11 cellular contexts compared by ENCODE assay signal in the genomic region with DNA sequence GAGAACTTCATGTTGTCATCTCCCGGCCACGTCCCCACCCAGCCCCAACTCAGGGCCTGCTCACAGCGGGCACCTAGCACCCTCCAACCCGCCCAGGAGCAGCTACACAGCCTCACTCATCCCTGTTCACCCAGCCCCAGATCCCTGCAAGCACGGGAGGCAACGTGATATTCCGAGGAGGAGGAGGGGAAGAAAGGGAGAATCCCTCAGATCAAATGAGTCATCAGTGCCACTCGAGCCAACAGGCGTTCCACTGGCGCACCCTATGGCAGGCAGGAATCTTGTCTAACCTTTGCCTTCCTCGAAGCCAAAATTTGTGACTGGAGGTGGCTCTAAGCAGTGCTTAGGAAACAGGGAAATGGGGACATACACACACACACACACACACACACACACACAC. TPM values are rescaled to one million over a fixed set of nuclear protein-coding genes. Genes with fewer than 3 reads are reported as not detected.
DNase-seq lines count a peak whose midpoint lies in the region; ATAC-seq, FAIRE-seq and TF ChIP-seq lines count a peak whose summit lies in the region.
"Had no signal": no experiment of that assay in that cellular context is flagged by ENCODE, and none has a peak within 500 bp of the region (broad histone marks: within the 10 kb centered on the region; RNA-seq: fewer than 3 reads in every experiment).

No MANE protein-coding gene starts in this region.

- H3K9me3 ChIP-seq in fibroblast of lung (ENCODE audit: control insufficient read depth, insufficient read depth, low read depth, low read length) (no peaks in the 10 kb centered on the region), skeletal muscle satellite cell (replicated peaks; ENCODE audit: low read length) (no peaks in the 10 kb centered on the region)

- ATAC-seq in GM18519 (IDR thresholded peaks at IDR 0.05; ENCODE audit: low FRiP score, unreplicated experiment) = no peak
- ATAC-seq in GM18520 (IDR thresholded peaks at IDR 0.05; ENCODE audit: unreplicated experiment) = no peak

- H3K4me1 ChIP-seq in fibroblast of lung (ENCODE audit: control insufficient read depth, extremely low read depth, insufficient read depth, low read length) (no peaks in the 10 kb centered on the region), skeletal muscle satellite cell (ENCODE audit: control insufficient read depth, insufficient read depth, low read length) (peaks cover 10% of the 10 kb centered on the region)

- no peak for TF ChIP-seq CTCF in fibroblast of lung (conservative IDR thresholded peaks at IDR 0.05 in 1 of 2, IDR thresholded peaks at IDR 0.05 in 1 of 2; ENCODE audit: low read depth in 1 of 2, low read length in 2 of 2)

- no peak overlapping the region for H2AFZ ChIP-seq in fibroblast of lung (ENCODE audit: low read length)

- H3K27me3 ChIP-seq in fibroblast of lung (ENCODE audit: control insufficient read depth, insufficient read depth, low read length) = no peaks in the 10 kb centered on the region
- H3K27me3 ChIP-seq in skeletal muscle satellite cell (ENCODE audit: control insufficient read depth, insufficient read depth, low read length) = peaks cover 5% of the 10 kb centered on the region

- H3K9ac ChIP-seq in fibroblast of lung (ENCODE audit: insufficient read depth, low read length) (no peak overlapping the region), skeletal muscle satellite cell (ENCODE audit: low read depth, low read length) (no peak overlapping the region)

- no peak overlapping the region for H3K27ac ChIP-seq in fibroblast of lung (ENCODE audit: insufficient read depth, low read length)

- no peak for FAIRE-seq in GM12891 (lab: Jason Lieb, UNC)

- H4K20me1 ChIP-seq in fibroblast of lung (ENCODE audit: control insufficient read depth, extremely low read depth, insufficient read depth, low read length) = no peaks in the 10 kb centered on the region

- no peaks in the 10 kb centered on the region for H3K79me2 ChIP-seq in fibroblast of lung (ENCODE audit: control insufficient read depth, insufficient read depth, low read length)

- no peak for TF ChIP-seq POLR2A in GM12891 (IDR thresholded peaks at IDR 0.05; ENCODE audit: low read depth, low read length)

- no peak overlapping the region for H3K4me3 ChIP-seq in fibroblast of lung (replicated peaks in 1 of 4; ENCODE audit: control extremely low read depth in 1 of 4, insufficient read depth in 1 of 4, low read depth in 3 of 4, low read length in 4 of 4)
- peak overlapping the region; percentile 49 for H3K4me3 ChIP-seq in skeletal muscle satellite cell (ENCODE audit: low read length)

- peak; percentile 81 for DNase-seq in H4 (ENCODE audit: low spot score)
- peak; percentile 40 for DNase-seq in NCI-H69 (lab: John Stamatoyannopoulos, UW)
- DNase-seq in fibroblast of lung (ENCODE audit: low read depth in 2 of 2) = peak; percentile 31 to 64
- DNase-seq in NOMO-1 treated with dmso at 0.1 percent for 144 hours (lab: John Stamatoyannopoulos, UW; ENCODE audit: unreplicated experiment) = no peak
- no peak for DNase-seq in GM12891 (ENCODE audit: insufficient read length, low spot score)
- DNase-seq: NCI-H187; stimulated activated naive CD4-positive, alpha-beta T cell treated with Interleukin-2 at 50 U/mL for 16 hours had no signal

- no peak overlapping the region for H3K4me2 ChIP-seq in fibroblast of lung (ENCODE audit: extremely low read depth, insufficient read depth, low read length)
- peak overlapping the region; percentile 34 for H3K4me2 ChIP-seq in skeletal muscle satellite cell (ENCODE audit: low read length)

- H3K36me3 ChIP-seq in fibroblast of lung (ENCODE audit: control insufficient read depth, insufficient read depth, low read length) (no peaks in the 10 kb centered on the region), skeletal muscle satellite cell (ENCODE audit: insufficient read depth, low read length) (no peaks in the 10 kb centered on the region)

TF ChIP-seq in GM12891, 5 proteins besides CTCF, POLR2A, EP300 and RAD21:
- TF ChIP-seq TAF1 (IDR thresholded peaks at IDR 0.05; ENCODE audit: low read depth, low read length) = no peak
- no peak for TF ChIP-seq POLR2AphosphoS5 (IDR thresholded peaks at IDR 0.05; ENCODE audit: low read depth, low read length)
- no peak for TF ChIP-seq PAX5 (IDR thresholded peaks at IDR 0.05; ENCODE audit: insufficient read depth, low read length, severe bottlenecking)
- TF ChIP-seq SPI1 (IDR thresholded peaks at IDR 0.05; ENCODE audit: low read depth, low read length) = no peak
- no peak for TF ChIP-seq POU2F2 (IDR thresholded peaks at IDR 0.05; ENCODE audit: low read depth, low read length)

RNA-seq across cellular contexts. Expression of gene NUBP1, which starts 14.0 kb away (rescaled TPM):
- 40.1 and 51.7 TPM in 2 replicates for total RNA-seq in H4 (2014; rRNA removed; shearing (Covaris generic))
- total RNA-seq in fibroblast of lung = 16.7 and 17.7 TPM in 2 replicates
- polyA plus RNA-seq in fibroblast of lung = 29.7 and 37.3 TPM in 2 replicates
- 25.8 and 29.9 TPM in 2 replicates for polyA plus RNA-seq in fibroblast of lung (2012)
- polyA minus RNA-seq in fibroblast of lung (ENCODE audit: low replicate concordance) = 8.8 and 23.0 TPM in 2 replicates
- 14.4 and 22.5 TPM in 2 replicates for total RNA-seq in skeletal muscle satellite cell (2012; rRNA removed)
- 51.9 TPM for polyA plus RNA-seq in GM12891 (2012; ENCODE audit: low read depth, missing spikeins)

RNA-seq across cellular contexts. Expression of gene TEKT5, which starts 34.9 kb away (rescaled TPM):
- total RNA-seq in H4 (2014; rRNA removed; shearing (Covaris generic)) = not detected in 2 replicates
- total RNA-seq in fibroblast of lung = 0.26 TPM in 1 of 2 replicates, not detected in the other
- polyA plus RNA-seq in fibroblast of lung = 0.06 TPM in 1 of 2 replicates, not detected in the other
- polyA plus RNA-seq in fibroblast of lung (2012) = not detected in 2 replicates
- polyA minus RNA-seq in fibroblast of lung (ENCODE audit: low replicate concordance) = not detected in 2 replicates
- not detected in 2 replicates for total RNA-seq in skeletal muscle satellite cell (2012; rRNA removed)
- 1.1 TPM for polyA plus RNA-seq in GM12891 (2012; ENCODE audit: low read depth, missing spikeins)
- total RNA-seq: osteocyte had no signal

Comparison
In these comparisons a context has a peak if more than half of its experiments do, and no peak if none do; other contexts are left out.
1. DNase-seq: peak in H4 (single experiment), NCI-H69 (single experiment) and fibroblast of lung (2 of 2); none in NOMO-1 treated with dmso at 0.1 percent for 144 hours (single experiment) and GM12891 (single experiment).